Comparison of ENCODE assay signal across 11 cellular contexts in genomic region chr10:26486304-26486703, GRCh38. TPM values are rescaled to one million over a fixed set of nuclear protein-coding genes. Genes with fewer than 3 reads are reported as not detected.
DNase-seq lines count a peak whose midpoint lies in the region; ATAC-seq and TF ChIP-seq lines count a peak whose summit lies in the region.
"Had no signal": no experiment of that assay in that cellular context is flagged by ENCODE, and none has a peak within 500 bp of the region (broad histone marks: within the 10 kb centered on the region; RNA-seq: fewer than 3 reads in every experiment).

No MANE protein-coding gene starts in this region.

- no peak for DNase-seq in Right ventricle myocardium inferior (ENCODE audit: missing footprints)
- DNase-seq in cardiac septum (ENCODE audit: low spot score): no peak
- DNase-seq in amniotic stem cell (lab: John Stamatoyannopoulos, UW): peak; percentile 40
- peak; percentile 68 for DNase-seq in kidney glomerular epithelial cell (lab: John Stamatoyannopoulos, UW)
- peak in 1 of 2 donors; percentile 60 for DNase-seq in aorta
- no peak for DNase-seq in caudate nucleus (lab: John Stamatoyannopoulos, UW)
- DNase-seq in stimulated activated CD4-positive, alpha-beta T cell treated with anti-CD3 and anti-CD28 coated beads, Interleukin-4, amount 100 ng/mL, for 4 hours: no peak
- DNase-seq in progenitor cell of endocrine pancreas (ENCODE audit: low spot score, unreplicated experiment): no peak
- DNase-seq: NCI-H526 treated with DMSO at 0.1 percent for 48 hours had no signal

- H3K4me3 Mint-ChIP-seq in progenitor cell of endocrine pancreas (ENCODE audit: low read depth): no peak overlapping the region
- H3K4me3 Mint-ChIP-seq: neural progenitor cell had no signal

- H3K36me3 Mint-ChIP-seq in progenitor cell of endocrine pancreas (ENCODE audit: insufficient read depth): no peaks in the 10 kb centered on the region
- H3K36me3 Mint-ChIP-seq: neural progenitor cell had no signal

- intact Hi-C loops in Right ventricle myocardium inferior (cut with DNase I) (no loop called here), cardiac septum (cut with DNase I) (no loop called here), aorta (cut with DNase I) (no loop called here)

- H3K4me3 ChIP-seq in aorta (ENCODE audit: low read length in 2 of 2): no peak overlapping the region
- H3K4me3 ChIP-seq: HAP-1, neural progenitor cell had no signal

- ATAC-seq in Right ventricle myocardium inferior (peak; percentile 77), aorta (ENCODE audit: low FRiP score) (peak; percentile 88)

- H3K36me3 ChIP-seq in aorta (ENCODE audit: control insufficient read depth in 1 of 2, insufficient read depth in 2 of 2, low read length in 1 of 2): no peaks in the 10 kb centered on the region
- H3K36me3 ChIP-seq: HAP-1, neural progenitor cell had no signal

- no peak overlapping the region for H3K27ac ChIP-seq in aorta (ENCODE audit: low read depth in 1 of 2, low read length in 2 of 2)
- no peak overlapping the region for H3K27ac ChIP-seq in caudate nucleus (ENCODE audit: low read depth, low read length)
- H3K27ac ChIP-seq: neural progenitor cell had no signal

- H3K27me3 Mint-ChIP-seq in progenitor cell of endocrine pancreas: no peaks in the 10 kb centered on the region

- peaks cover 28% of the 10 kb centered on the region for H3K4me1 Mint-ChIP-seq in progenitor cell of endocrine pancreas (ENCODE audit: low read depth)

- WGBS in aorta, 2 donors: 16 to 27% methylated on average over 7 of the region's 7 CpGs

- peaks cover 1% of the 10 kb centered on the region for H3K9me3 ChIP-seq in aorta (ENCODE audit: control insufficient read depth, low read length)
- H3K9me3 ChIP-seq: HAP-1 had no signal

- no peaks in the 10 kb centered on the region for H3K27me3 ChIP-seq in aorta (ENCODE audit: control insufficient read depth in 1 of 2, insufficient read depth in 2 of 2, low read length in 1 of 2)
- H3K27me3 ChIP-seq: neural progenitor cell had no signal

- no peak for TF ChIP-seq CTCF in progenitor cell of endocrine pancreas (IDR thresholded peaks at IDR 0.05; ENCODE audit: unreplicated experiment)

- H3K4me1 ChIP-seq in aorta (ENCODE audit: control insufficient read depth in 1 of 2, insufficient read depth in 2 of 2, low read length in 2 of 2): no peaks in the 10 kb centered on the region
- H3K4me1 ChIP-seq: HAP-1, neural progenitor cell had no signal

- no peak overlapping the region for H3K27ac Mint-ChIP-seq in progenitor cell of endocrine pancreas
- H3K27ac Mint-ChIP-seq: neural progenitor cell had no signal

- no peaks in the 10 kb centered on the region for H3K9me3 Mint-ChIP-seq in progenitor cell of endocrine pancreas (ENCODE audit: low read depth)
- H3K9me3 Mint-ChIP-seq: neural progenitor cell had no signal

RNA-seq across cellular contexts. Expression of gene APBB1IP, which starts 48.2 kb away (rescaled TPM):
- total RNA-seq in Right ventricle myocardium inferior: 4.8 TPM
- total RNA-seq in cardiac septum: 2.5 TPM
- total RNA-seq in aorta: 10 to 100 TPM; 11.0 to 18.5 TPM
- 1 to 10 TPM in 1 of 2 donors, under 1 TPM in 1; 0.82 to 4.4 TPM for polyA plus RNA-seq in aorta
- 0.24 and 0.38 TPM in 2 replicates for total RNA-seq in progenitor cell of endocrine pancreas

Comparison
In these comparisons a context has a peak if more than half of its experiments do, and no peak if none do; other contexts are left out.
1. DNase-seq: peak in amniotic stem cell (single experiment) and kidney glomerular epithelial cell (single experiment); none in Right ventricle myocardium inferior (single experiment), cardiac septum (single experiment), caudate nucleus (0 of 61), stimulated activated CD4-positive, alpha-beta T cell treated with anti-CD3 and anti-CD28 coated beads, Interleukin-4, amount 100 ng/mL, for 4 hours (0 of 2) and progenitor cell of endocrine pancreas (single experiment).